Comparison of ENCODE assay signal across 1 cellular context in the genomic region with DNA sequence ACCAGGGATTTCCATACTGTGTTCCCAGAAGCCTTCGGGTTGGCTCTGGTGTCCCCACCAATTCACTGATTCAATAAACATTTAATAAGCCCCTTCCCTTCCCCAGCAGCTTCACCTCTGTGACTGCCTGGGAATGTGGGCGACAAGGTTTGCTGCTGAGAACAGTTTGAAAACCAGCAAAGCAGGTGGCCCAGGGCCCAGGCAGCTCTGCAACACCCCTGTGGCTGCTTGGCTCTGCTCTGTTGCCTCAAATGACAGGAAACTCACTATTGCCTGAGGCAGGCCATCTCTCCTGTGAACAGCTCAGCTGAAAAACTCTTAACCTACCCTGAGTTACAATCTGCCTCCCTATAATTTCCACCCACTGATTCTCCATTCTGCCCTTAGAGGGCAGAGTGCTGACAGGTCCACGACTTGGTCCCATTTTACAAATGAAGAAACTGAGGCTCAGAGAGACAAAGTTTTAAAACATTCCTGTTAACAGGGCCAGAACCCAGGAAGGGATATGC.
TF ChIP-seq lines count a peak whose summit lies in the region.

No MANE protein-coding gene starts in this region.

TF ChIP-seq in GM12878, 131 proteins besides CTCF, POLR2A, EP300 and RAD21 (continues in another document):
- TF ChIP-seq MXI1 (IDR thresholded peaks at IDR 0.05; ENCODE audit: low read depth, low read length) (peak; percentile 25; the same call in 1 of the 2 replicates), YBX1 (IDR thresholded peaks at IDR 0.05) (no peak), SUPT20H (IDR thresholded peaks at IDR 0.05; ENCODE audit: borderline replicate concordance, control insufficient read depth, low read depth, low read length) (no peak), PAX8 (IDR thresholded peaks at IDR 0.05) (no peak), POLR2AphosphoS2 (IDR thresholded peaks at IDR 0.05; ENCODE audit: low read depth, low read length) (no peak), ESRRA (IDR thresholded peaks at IDR 0.05; ENCODE audit: low read length) (no peak), ZNF24 (IDR thresholded peaks at IDR 0.05) (peak; percentile 86), IKZF2 (IDR thresholded peaks at IDR 0.05) (peak; percentile 68 to 71), BACH1 (IDR thresholded peaks at IDR 0.05; ENCODE audit: borderline replicate concordance) (peak; percentile 55; the same call in 1 of the 2 replicates), CREB1 (IDR thresholded peaks at IDR 0.05; ENCODE audit: low read depth) (0 out of 2 replicates have a peak, but pooled peaks have one; percentile 35), ETV6 (conservative IDR thresholded peaks at IDR 0.05 in 1 of 2, IDR thresholded peaks at IDR 0.05 in 1 of 2; ENCODE audit: borderline replicate concordance in 1 of 2, low read depth in 1 of 2) (no peak), ZSCAN29 (IDR thresholded peaks at IDR 0.05) (no peak), SMARCA5 (IDR thresholded peaks at IDR 0.05) (peak; percentile 90), ZNF217 (IDR thresholded peaks at IDR 0.05) (peak; percentile 40; the same call in 1 of the 2 replicates), RFX5 (IDR thresholded peaks at IDR 0.05; ENCODE audit: low read depth, low read length) (no peak), MTA2 (IDR thresholded peaks at IDR 0.05; ENCODE audit: low read depth) (peak; percentile 38; the same call in 1 of the 2 replicates), NFIC (IDR thresholded peaks at IDR 0.05; ENCODE audit: low read depth, low read length) (0 out of 2 replicates have a peak, but pooled peaks have one; percentile 18), TCF12 (IDR thresholded peaks at IDR 0.05; ENCODE audit: low read depth, low read length) (0 out of 2 replicates have a peak, but pooled peaks have one; percentile 55), EED (IDR thresholded peaks at IDR 0.05; ENCODE audit: low read depth) (no peak), CREM (IDR thresholded peaks at IDR 0.05; ENCODE audit: low read depth) (no peak), LARP7 (IDR thresholded peaks at IDR 0.05) (0 out of 2 replicates have a peak, but pooled peaks have one; percentile 26), DPF2 (IDR thresholded peaks at IDR 0.05) (peak; percentile 73), MYC (IDR thresholded peaks at IDR 0.05; ENCODE audit: insufficient read depth, insufficient read length, insufficient replicate concordance, low read length, severe bottlenecking) (no peak), RUNX3 (IDR thresholded peaks at IDR 0.05; ENCODE audit: low read length) (peak; percentile 56), NR2F1 (conservative IDR thresholded peaks at IDR 0.05) (no peak), ZNF384 (IDR thresholded peaks at IDR 0.05; ENCODE audit: borderline replicate concordance, low read depth, low read length) (no peak), KLF5 (IDR thresholded peaks at IDR 0.05; ENCODE audit: partially characterized antibody) (no peak), SRF (IDR thresholded peaks at IDR 0.05; ENCODE audit: low read depth in 2 of 2, low read length in 2 of 2) (no peak), NBN (IDR thresholded peaks at IDR 0.05) (peak; percentile 74), POLR2AphosphoS5 (IDR thresholded peaks at IDR 0.05; ENCODE audit: low read length) (no peak), STAT3 (IDR thresholded peaks at IDR 0.05; ENCODE audit: low read depth, low read length) (no peak)
- TF ChIP-seq, protein P1, sequence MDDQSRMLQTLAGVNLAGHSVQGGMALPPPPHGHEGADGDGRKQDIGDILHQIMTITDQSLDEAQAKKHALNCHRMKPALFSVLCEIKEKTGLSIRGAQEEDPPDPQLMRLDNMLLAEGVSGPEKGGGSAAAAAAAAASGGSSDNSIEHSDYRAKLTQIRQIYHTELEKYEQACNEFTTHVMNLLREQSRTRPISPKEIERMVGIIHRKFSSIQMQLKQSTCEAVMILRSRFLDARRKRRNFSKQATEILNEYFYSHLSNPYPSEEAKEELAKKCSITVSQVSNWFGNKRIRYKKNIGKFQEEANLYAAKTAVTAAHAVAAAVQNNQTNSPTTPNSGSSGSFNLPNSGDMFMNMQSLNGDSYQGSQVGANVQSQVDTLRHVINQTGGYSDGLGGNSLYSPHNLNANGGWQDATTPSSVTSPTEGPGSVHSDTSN (IDR thresholded peaks at IDR 0.05; ENCODE audit: insufficient replicate concordance, low read depth, low read length) = no peak
- TF ChIP-seq, protein P2, sequence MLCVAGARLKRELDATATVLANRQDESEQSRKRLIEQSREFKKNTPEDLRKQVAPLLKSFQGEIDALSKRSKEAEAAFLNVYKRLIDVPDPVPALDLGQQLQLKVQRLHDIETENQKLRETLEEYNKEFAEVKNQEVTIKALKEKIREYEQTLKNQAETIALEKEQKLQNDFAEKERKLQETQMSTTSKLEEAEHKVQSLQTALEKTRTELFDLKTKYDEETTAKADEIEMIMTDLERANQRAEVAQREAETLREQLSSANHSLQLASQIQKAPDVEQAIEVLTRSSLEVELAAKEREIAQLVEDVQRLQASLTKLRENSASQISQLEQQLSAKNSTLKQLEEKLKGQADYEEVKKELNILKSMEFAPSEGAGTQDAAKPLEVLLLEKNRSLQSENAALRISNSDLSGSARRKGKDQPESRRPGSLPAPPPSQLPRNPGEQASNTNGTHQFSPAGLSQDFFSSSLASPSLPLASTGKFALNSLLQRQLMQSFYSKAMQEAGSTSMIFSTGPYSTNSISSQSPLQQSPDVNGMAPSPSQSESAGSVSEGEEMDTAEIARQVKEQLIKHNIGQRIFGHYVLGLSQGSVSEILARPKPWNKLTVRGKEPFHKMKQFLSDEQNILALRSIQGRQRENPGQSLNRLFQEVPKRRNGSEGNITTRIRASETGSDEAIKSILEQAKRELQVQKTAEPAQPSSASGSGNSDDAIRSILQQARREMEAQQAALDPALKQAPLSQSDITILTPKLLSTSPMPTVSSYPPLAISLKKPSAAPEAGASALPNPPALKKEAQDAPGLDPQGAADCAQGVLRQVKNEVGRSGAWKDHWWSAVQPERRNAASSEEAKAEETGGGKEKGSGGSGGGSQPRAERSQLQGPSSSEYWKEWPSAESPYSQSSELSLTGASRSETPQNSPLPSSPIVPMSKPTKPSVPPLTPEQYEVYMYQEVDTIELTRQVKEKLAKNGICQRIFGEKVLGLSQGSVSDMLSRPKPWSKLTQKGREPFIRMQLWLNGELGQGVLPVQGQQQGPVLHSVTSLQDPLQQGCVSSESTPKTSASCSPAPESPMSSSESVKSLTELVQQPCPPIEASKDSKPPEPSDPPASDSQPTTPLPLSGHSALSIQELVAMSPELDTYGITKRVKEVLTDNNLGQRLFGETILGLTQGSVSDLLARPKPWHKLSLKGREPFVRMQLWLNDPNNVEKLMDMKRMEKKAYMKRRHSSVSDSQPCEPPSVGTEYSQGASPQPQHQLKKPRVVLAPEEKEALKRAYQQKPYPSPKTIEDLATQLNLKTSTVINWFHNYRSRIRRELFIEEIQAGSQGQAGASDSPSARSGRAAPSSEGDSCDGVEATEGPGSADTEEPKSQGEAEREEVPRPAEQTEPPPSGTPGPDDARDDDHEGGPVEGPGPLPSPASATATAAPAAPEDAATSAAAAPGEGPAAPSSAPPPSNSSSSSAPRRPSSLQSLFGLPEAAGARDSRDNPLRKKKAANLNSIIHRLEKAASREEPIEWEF (IDR thresholded peaks at IDR 0.05; ENCODE audit: insufficient replicate concordance, low read depth, low read length) = peak; percentile 22
- TF ChIP-seq, protein P3, sequence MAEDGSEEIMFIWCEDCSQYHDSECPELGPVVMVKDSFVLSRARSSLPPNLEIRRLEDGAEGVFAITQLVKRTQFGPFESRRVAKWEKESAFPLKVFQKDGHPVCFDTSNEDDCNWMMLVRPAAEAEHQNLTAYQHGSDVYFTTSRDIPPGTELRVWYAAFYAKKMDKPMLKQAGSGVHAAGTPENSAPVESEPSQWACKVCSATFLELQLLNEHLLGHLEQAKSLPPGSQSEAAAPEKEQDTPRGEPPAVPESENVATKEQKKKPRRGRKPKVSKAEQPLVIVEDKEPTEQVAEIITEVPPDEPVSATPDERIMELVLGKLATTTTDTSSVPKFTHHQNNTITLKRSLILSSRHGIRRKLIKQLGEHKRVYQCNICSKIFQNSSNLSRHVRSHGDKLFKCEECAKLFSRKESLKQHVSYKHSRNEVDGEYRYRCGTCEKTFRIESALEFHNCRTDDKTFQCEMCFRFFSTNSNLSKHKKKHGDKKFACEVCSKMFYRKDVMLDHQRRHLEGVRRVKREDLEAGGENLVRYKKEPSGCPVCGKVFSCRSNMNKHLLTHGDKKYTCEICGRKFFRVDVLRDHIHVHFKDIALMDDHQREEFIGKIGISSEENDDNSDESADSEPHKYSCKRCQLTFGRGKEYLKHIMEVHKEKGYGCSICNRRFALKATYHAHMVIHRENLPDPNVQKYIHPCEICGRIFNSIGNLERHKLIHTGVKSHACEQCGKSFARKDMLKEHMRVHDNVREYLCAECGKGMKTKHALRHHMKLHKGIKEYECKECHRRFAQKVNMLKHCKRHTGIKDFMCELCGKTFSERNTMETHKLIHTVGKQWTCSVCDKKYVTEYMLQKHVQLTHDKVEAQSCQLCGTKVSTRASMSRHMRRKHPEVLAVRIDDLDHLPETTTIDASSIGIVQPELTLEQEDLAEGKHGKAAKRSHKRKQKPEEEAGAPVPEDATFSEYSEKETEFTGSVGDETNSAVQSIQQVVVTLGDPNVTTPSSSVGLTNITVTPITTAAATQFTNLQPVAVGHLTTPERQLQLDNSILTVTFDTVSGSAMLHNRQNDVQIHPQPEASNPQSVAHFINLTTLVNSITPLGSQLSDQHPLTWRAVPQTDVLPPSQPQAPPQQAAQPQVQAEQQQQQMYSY (CRISPR knock-in tag; IDR thresholded peaks at IDR 0.05) = no peak
- TF ChIP-seq, protein P4, sequence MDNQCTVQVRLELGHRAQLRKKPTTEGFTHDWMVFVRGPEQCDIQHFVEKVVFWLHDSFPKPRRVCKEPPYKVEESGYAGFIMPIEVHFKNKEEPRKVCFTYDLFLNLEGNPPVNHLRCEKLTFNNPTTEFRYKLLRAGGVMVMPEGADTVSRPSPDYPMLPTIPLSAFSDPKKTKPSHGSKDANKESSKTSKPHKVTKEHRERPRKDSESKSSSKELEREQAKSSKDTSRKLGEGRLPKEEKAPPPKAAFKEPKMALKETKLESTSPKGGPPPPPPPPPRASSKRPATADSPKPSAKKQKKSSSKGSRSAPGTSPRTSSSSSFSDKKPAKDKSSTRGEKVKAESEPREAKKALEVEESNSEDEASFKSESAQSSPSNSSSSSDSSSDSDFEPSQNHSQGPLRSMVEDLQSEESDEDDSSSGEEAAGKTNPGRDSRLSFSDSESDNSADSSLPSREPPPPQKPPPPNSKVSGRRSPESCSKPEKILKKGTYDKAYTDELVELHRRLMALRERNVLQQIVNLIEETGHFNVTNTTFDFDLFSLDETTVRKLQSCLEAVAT (IDR thresholded peaks at IDR 0.05) = no peak
- TF ChIP-seq, protein P5, sequence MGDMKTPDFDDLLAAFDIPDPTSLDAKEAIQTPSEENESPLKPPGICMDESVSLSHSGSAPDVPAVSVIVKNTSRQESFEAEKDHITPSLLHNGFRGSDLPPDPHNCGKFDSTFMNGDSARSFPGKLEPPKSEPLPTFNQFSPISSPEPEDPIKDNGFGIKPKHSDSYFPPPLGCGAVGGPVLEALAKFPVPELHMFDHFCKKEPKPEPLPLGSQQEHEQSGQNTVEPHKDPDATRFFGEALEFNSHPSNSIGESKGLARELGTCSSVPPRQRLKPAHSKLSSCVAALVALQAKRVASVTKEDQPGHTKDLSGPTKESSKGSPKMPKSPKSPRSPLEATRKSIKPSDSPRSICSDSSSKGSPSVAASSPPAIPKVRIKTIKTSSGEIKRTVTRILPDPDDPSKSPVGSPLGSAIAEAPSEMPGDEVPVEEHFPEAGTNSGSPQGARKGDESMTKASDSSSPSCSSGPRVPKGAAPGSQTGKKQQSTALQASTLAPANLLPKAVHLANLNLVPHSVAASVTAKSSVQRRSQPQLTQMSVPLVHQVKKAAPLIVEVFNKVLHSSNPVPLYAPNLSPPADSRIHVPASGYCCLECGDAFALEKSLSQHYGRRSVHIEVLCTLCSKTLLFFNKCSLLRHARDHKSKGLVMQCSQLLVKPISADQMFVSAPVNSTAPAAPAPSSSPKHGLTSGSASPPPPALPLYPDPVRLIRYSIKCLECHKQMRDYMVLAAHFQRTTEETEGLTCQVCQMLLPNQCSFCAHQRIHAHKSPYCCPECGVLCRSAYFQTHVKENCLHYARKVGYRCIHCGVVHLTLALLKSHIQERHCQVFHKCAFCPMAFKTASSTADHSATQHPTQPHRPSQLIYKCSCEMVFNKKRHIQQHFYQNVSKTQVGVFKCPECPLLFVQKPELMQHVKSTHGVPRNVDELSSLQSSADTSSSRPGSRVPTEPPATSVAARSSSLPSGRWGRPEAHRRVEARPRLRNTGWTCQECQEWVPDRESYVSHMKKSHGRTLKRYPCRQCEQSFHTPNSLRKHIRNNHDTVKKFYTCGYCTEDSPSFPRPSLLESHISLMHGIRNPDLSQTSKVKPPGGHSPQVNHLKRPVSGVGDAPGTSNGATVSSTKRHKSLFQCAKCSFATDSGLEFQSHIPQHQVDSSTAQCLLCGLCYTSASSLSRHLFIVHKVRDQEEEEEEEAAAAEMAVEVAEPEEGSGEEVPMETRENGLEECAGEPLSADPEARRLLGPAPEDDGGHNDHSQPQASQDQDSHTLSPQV (IDR thresholded peaks at IDR 0.05) = peak; percentile 75; the same call in 1 of the 2 replicates
- TF ChIP-seq, protein P6, sequence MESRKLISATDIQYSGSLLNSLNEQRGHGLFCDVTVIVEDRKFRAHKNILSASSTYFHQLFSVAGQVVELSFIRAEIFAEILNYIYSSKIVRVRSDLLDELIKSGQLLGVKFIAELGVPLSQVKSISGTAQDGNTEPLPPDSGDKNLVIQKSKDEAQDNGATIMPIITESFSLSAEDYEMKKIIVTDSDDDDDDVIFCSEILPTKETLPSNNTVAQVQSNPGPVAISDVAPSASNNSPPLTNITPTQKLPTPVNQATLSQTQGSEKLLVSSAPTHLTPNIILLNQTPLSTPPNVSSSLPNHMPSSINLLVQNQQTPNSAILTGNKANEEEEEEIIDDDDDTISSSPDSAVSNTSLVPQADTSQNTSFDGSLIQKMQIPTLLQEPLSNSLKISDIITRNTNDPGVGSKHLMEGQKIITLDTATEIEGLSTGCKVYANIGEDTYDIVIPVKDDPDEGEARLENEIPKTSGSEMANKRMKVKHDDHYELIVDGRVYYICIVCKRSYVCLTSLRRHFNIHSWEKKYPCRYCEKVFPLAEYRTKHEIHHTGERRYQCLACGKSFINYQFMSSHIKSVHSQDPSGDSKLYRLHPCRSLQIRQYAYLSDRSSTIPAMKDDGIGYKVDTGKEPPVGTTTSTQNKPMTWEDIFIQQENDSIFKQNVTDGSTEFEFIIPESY (IDR thresholded peaks at IDR 0.05) = no peak
- TF ChIP-seq, protein P7, sequence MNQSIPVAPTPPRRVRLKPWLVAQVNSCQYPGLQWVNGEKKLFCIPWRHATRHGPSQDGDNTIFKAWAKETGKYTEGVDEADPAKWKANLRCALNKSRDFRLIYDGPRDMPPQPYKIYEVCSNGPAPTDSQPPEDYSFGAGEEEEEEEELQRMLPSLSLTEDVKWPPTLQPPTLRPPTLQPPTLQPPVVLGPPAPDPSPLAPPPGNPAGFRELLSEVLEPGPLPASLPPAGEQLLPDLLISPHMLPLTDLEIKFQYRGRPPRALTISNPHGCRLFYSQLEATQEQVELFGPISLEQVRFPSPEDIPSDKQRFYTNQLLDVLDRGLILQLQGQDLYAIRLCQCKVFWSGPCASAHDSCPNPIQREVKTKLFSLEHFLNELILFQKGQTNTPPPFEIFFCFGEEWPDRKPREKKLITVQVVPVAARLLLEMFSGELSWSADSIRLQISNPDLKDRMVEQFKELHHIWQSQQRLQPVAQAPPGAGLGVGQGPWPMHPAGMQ (IDR thresholded peaks at IDR 0.05; ENCODE audit: borderline replicate concordance) = no peak
- TF ChIP-seq, protein P8, sequence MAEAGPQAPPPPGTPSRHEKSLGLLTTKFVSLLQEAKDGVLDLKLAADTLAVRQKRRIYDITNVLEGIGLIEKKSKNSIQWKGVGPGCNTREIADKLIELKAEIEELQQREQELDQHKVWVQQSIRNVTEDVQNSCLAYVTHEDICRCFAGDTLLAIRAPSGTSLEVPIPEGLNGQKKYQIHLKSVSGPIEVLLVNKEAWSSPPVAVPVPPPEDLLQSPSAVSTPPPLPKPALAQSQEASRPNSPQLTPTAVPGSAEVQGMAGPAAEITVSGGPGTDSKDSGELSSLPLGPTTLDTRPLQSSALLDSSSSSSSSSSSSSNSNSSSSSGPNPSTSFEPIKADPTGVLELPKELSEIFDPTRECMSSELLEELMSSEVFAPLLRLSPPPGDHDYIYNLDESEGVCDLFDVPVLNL (IDR thresholded peaks at IDR 0.05; ENCODE audit: low read depth, low read length) = no peak
